8 cellular contexts compared by ENCODE assay signal in genomic region chr7:5822742-5823503, GRCh38. TPM values are rescaled to one million over a fixed set of nuclear protein-coding genes. Genes with fewer than 3 reads are reported as not detected.
DNase-seq lines count a peak whose midpoint lies in the region; ATAC-seq, FAIRE-seq and TF ChIP-seq lines count a peak whose summit lies in the region.

No MANE protein-coding gene starts in this region.

- no peaks in the 10 kb centered on the region for H3K9me3 ChIP-seq in pancreas
- H3K9me3 ChIP-seq in tibial artery = no peaks in the 10 kb centered on the region

- no peaks in the 10 kb centered on the region for H3K27me3 Mint-ChIP-seq in activated naive CD8-positive, alpha-beta T cell treated with anti-CD3 and anti-CD28 coated beads, Interleukin-2, amount 10 ng/mL, durations not matched to agents 7 days and 5 days

- FAIRE-seq in pancreas (lab: Jason Lieb, UNC) = no peak

- H3K4me3 Mint-ChIP-seq in activated naive CD8-positive, alpha-beta T cell treated with anti-CD3 and anti-CD28 coated beads, Interleukin-2, amount 10 ng/mL, durations not matched to agents 7 days and 5 days = peak overlapping the region; percentile 83

- POLR2A ChIA-PET in activated naive CD8-positive, alpha-beta T cell treated with anti-CD3 and anti-CD28 coated beads, Interleukin-2, amount 10 ng/mL, durations not matched to agents 7 days and 5 days (lab: Charles Lee) = interaction anchor here (0.6 to 1.5 kb wide), 10 partner anchors 10 to 513 kb away, joined by 3 to 10 read pairs (median 4); partner anchors contain the start of genes AIMP2, PMS2 and RNF216

- H3K27ac ChIP-seq in pancreas (peak overlapping the region; percentile 74 to 86 (median 80)), tibial artery (peak overlapping the region; percentile 36 to 63)

- no peaks in the 10 kb centered on the region for H3K9me3 Mint-ChIP-seq in activated naive CD8-positive, alpha-beta T cell treated with anti-CD3 and anti-CD28 coated beads, Interleukin-2, amount 10 ng/mL, durations not matched to agents 7 days and 5 days

- no peaks in the 10 kb centered on the region for H3K36me3 ChIP-seq in pancreas
- no peaks in the 10 kb centered on the region for H3K36me3 ChIP-seq in tibial artery

- peaks cover 18% of the 10 kb centered on the region for H3K4me1 Mint-ChIP-seq in activated naive CD8-positive, alpha-beta T cell treated with anti-CD3 and anti-CD28 coated beads, Interleukin-2, amount 10 ng/mL, durations not matched to agents 7 days and 5 days

- H3K4me3 ChIP-seq in GM12865 (ENCODE audit: low read depth, low read length) = peak overlapping the region; percentile 87
- H3K4me3 ChIP-seq in pancreas = peak overlapping the region; percentile 56 to 66 (median 62)
- peak overlapping the region; percentile 56 to 68 for H3K4me3 ChIP-seq in tibial artery

- 0% methylated on average over 39 of the region's 39 CpGs for WGBS in pancreas, 2 donors

- H3K4me1 ChIP-seq in pancreas = peaks cover 0 to 3% (median 0%) of the 10 kb centered on the region in 3 donors
- H3K4me1 ChIP-seq in tibial artery = peaks cover 0 to 8% (median 5%) of the 10 kb centered on the region in 4 donors

- ATAC-seq in HG02642 (IDR thresholded peaks at IDR 0.05; ENCODE audit: poor library complexity, unreplicated experiment) (peak; percentile 99), Right ventricle myocardium superior (ENCODE audit: poor library complexity) (peak; percentile 100), pancreas (peak; percentile 99 to 100 (median 100))
- peak; percentile 94 for ATAC-seq in activated naive CD8-positive, alpha-beta T cell treated with anti-CD3 and anti-CD28 coated beads, Interleukin-2, amount 10 ng/mL, durations not matched to agents 7 days and 5 days (ENCODE audit: low read depth)

- H3K36me3 Mint-ChIP-seq in activated naive CD8-positive, alpha-beta T cell treated with anti-CD3 and anti-CD28 coated beads, Interleukin-2, amount 10 ng/mL, durations not matched to agents 7 days and 5 days = no peaks in the 10 kb centered on the region

- peak; percentile 96 for DNase-seq in GM12865 (ENCODE audit: low read depth)
- peak; percentile 91 for DNase-seq in NCI-H1105 (lab: John Stamatoyannopoulos, UW)
- peak; percentile 94 for DNase-seq in SKM-1 (lab: John Stamatoyannopoulos, UW; ENCODE audit: unreplicated experiment)
- DNase-seq in activated naive CD8-positive, alpha-beta T cell treated with anti-CD3 and anti-CD28 coated beads, Interleukin-2, amount 10 ng/mL, durations not matched to agents 7 days and 5 days = peak; percentile 93
- DNase-seq in Right ventricle myocardium superior = peak; percentile 98
- DNase-seq in pancreas = peak; percentile 93 to 98 (median 95)
- peak; percentile 97 to 98 for DNase-seq in tibial artery

- TF ChIP-seq CTCF in GM12865 (IDR thresholded peaks at IDR 0.05; ENCODE audit: insufficient read depth, low read depth, low read length, missing control alignments) (no peak), pancreas (IDR thresholded peaks at IDR 0.05) (peak in 1 of 4 donors; percentile 22), tibial artery (IDR thresholded peaks at IDR 0.05) (peak; percentile 28 to 55)

- H3K27me3 ChIP-seq in pancreas (no peaks in the 10 kb centered on the region), tibial artery (no peaks in the 10 kb centered on the region)

- intact Hi-C loops in Right ventricle myocardium superior (cut with DNase I) (no loop called here), pancreas (cut with DNase I) (no loop called here), tibial artery (cut with DNase I; ENCODE audit: low total_unique reads) (no loop called here)

- peak overlapping the region; percentile 71 for H3K27ac Mint-ChIP-seq in activated naive CD8-positive, alpha-beta T cell treated with anti-CD3 and anti-CD28 coated beads, Interleukin-2, amount 10 ng/mL, durations not matched to agents 7 days and 5 days

RNA-seq across cellular contexts. Expression of gene RNF216, which starts 41.5 kb away (rescaled TPM):
- 10 to 100 TPM; 50.0 to 55.0 TPM for total RNA-seq in activated naive CD8-positive, alpha-beta T cell treated with anti-CD3 and anti-CD28 coated beads, Interleukin-2, amount 10 ng/mL, durations not matched to agents 7 days and 5 days
- total RNA-seq in Right ventricle myocardium superior (22.6 TPM), pancreas (10 to 100 TPM; 11.7 to 18.2 (median 14.7) TPM)
- polyA plus RNA-seq in pancreas = 1 to 10 TPM; 8.1 to 8.8 TPM

RNA-seq across cellular contexts. Expression of gene OCM, which starts 57.7 kb away (rescaled TPM):
- total RNA-seq in activated naive CD8-positive, alpha-beta T cell treated with anti-CD3 and anti-CD28 coated beads, Interleukin-2, amount 10 ng/mL, durations not matched to agents 7 days and 5 days = 1 to 10 TPM; 1.9 to 2.6 TPM
- total RNA-seq in Right ventricle myocardium superior (not detected), pancreas (not detected)
- polyA plus RNA-seq in pancreas = under 1 TPM; 0.70 to 0.84 TPM

Comparison
In these comparisons a context has a peak if more than half of its experiments do, and no peak if none do; other contexts are left out.
1. Peak in every context shown above with its lines: DNase-seq, ATAC-seq, H3K4me3 ChIP-seq and H3K27ac ChIP-seq.